In genomic region chr12:17588968-17589367, GRCh38 we compare ENCODE assay signal across 11 cellular contexts.
DNase-seq lines count a peak whose midpoint lies in the region; ATAC-seq, FAIRE-seq and TF ChIP-seq lines count a peak whose summit lies in the region.
"Had no signal": no experiment of that assay in that cellular context is flagged by ENCODE, and none has a peak within 500 bp of the region (broad histone marks: within the 10 kb centered on the region; RNA-seq: fewer than 3 reads in every experiment).

No MANE protein-coding gene starts in this region.

- no peaks in the 10 kb centered on the region for H3K27me3 ChIP-seq in NT2/D1 (ENCODE audit: insufficient read depth, insufficient read length)
- H3K27me3 ChIP-seq: dorsolateral prefrontal cortex had no signal

- TF ChIP-seq CTCF in A549 (IDR thresholded peaks at IDR 0.05) = peak; percentile 71

- peak; percentile 87 to 91 for TF ChIP-seq RAD21 in A549 (conservative IDR thresholded peaks at IDR 0.05 in 1 of 2, IDR thresholded peaks at IDR 0.05 in 1 of 2)

- ATAC-seq in A549 = peak; percentile 90 to 96
- no peak for ATAC-seq in GM21515 (IDR thresholded peaks at IDR 0.05; ENCODE audit: unreplicated experiment)
- no peak for ATAC-seq in HG02885 (IDR thresholded peaks at IDR 0.05; ENCODE audit: poor library complexity, unreplicated experiment)
- ATAC-seq: mucosa of descending colon had no signal

- peak overlapping the region; percentile 26 to 43; a peak in 1 of 6 replicates for H3K27ac ChIP-seq in A549
- H3K27ac ChIP-seq: dorsolateral prefrontal cortex had no signal

- 19% methylated on average over 5 of the region's 5 CpGs for WGBS in A549 (ENCODE audit: missing lambda C conversion rate)

- no peak for TF ChIP-seq POLR2A in A549 (IDR thresholded peaks at IDR 0.05; ENCODE audit: low read length)
- no peak for TF ChIP-seq POLR2A in erythroblast (IDR thresholded peaks at IDR 0.05; ENCODE audit: low read length)

- peak overlapping the region; percentile 65 for H3K4me2 ChIP-seq in A549

- FAIRE-seq in A549 (lab: Jason Lieb, UNC) = peak; percentile 72

- no peaks in the 10 kb centered on the region for H3K9me3 ChIP-seq in A549
- H3K9me3 ChIP-seq in NT2/D1 (ENCODE audit: insufficient read depth, low read length) = no peaks in the 10 kb centered on the region
- H3K9me3 ChIP-seq: mucosa of descending colon had no signal

- TF ChIP-seq EP300 in A549 (IDR thresholded peaks at IDR 0.05) = no peak

- CTCF ChIA-PET in A549 (lab: Yijun Ruan, JAX) = interaction anchor here (0.7 to 1.6 kb wide), 6 partner anchors 11 to 649 kb away, joined by 3 to 11 read pairs (median 3); no protein-coding TSS in a partner anchor

- H3K9ac ChIP-seq in NT2/D1 (ENCODE audit: insufficient read length, low read depth) = no peak overlapping the region

- H3K4me1 ChIP-seq in A549 (no peaks in the 10 kb centered on the region), NT2/D1 (ENCODE audit: insufficient read depth, insufficient read length) (no peaks in the 10 kb centered on the region)

- DNase-seq in A549 (ENCODE audit: low read depth in 1 of 2, low spot score in 1 of 2) = peak; percentile 16 to 80
- peak; percentile 64 for DNase-seq in H4 (ENCODE audit: low spot score)
- DNase-seq in NT2/D1 (ENCODE audit: low read depth, low spot score) = peak; percentile 50
- DNase-seq in iPS DF 19.7 (ENCODE audit: low read depth, low spot score) = peak; percentile 12
- DNase-seq in activated T-cell treated with anti-CD3 and anti-CD28 coated beads for 4 hours = no peak
- no peak for DNase-seq in erythroblast (lab: John Stamatoyannopoulos, UW)
- DNase-seq: activated CD4-positive, alpha-beta T cell treated with anti-CD3 and anti-CD28 coated beads, Interleukin-2, amount 10 ng/mL, durations not matched to agents 7 days and 5 days; dorsolateral prefrontal cortex had no signal

- no peak overlapping the region; the same call in 2 of the 3 replicates for H3K4me3 ChIP-seq in A549
- H3K4me3 ChIP-seq in NT2/D1 (ENCODE audit: insufficient read length, low read depth) = no peak overlapping the region
- H3K4me3 ChIP-seq: dorsolateral prefrontal cortex, mucosa of descending colon had no signal

- no peaks in the 10 kb centered on the region for H3K36me3 ChIP-seq in NT2/D1 (ENCODE audit: insufficient read depth, insufficient read length, low read length)

- POLR2A ChIA-PET in A549 (lab: Yijun Ruan, JAX) = no interaction called here

TF ChIP-seq in A549, 52 proteins besides CTCF, POLR2A, EP300 and RAD21:
- peak; percentile 100 for TF ChIP-seq MAFK (IDR thresholded peaks at IDR 0.05; ENCODE audit: partially characterized antibody)
- TF ChIP-seq SMC3 (IDR thresholded peaks at IDR 0.05) = peak; percentile 90
- TF ChIP-seq ZNF302 (CRISPR knock-in tag; IDR thresholded peaks at IDR 0.05) = no peak
- peak in 1 of 2 experiments; percentile 32; a peak in 1 of 4 replicates for TF ChIP-seq CEBPB (IDR thresholded peaks at IDR 0.05)

Comparison
In these comparisons a context has a peak if more than half of its experiments do, and no peak if none do; other contexts are left out.
1. ATAC-seq: peak in A549 (2 of 2); none in GM21515 (single experiment) and HG02885 (single experiment).
2. DNase-seq: peak in A549 (2 of 2), H4 (single experiment), NT2/D1 (single experiment) and iPS DF 19.7 (single experiment); none in activated T-cell treated with anti-CD3 and anti-CD28 coated beads for 4 hours (single experiment) and erythroblast (0 of 2).